In genomic region chr4:150212927-150213326, GRCh38 we compare ENCODE assay signal across 15 cellular contexts.
DNase-seq lines count a peak whose midpoint lies in the region; ATAC-seq, FAIRE-seq and TF ChIP-seq lines count a peak whose summit lies in the region.
"Had no signal": no experiment of that assay in that cellular context is flagged by ENCODE, and none has a peak within 500 bp of the region (broad histone marks: within the 10 kb centered on the region; RNA-seq: fewer than 3 reads in every experiment).

No MANE protein-coding gene starts in this region.

- no peaks in the 10 kb centered on the region for H3K36me3 ChIP-seq in bronchial epithelial cell (ENCODE audit: control insufficient read depth, insufficient read depth, low read length)
- H3K36me3 ChIP-seq: lower lobe of right lung, sigmoid colon, SJSA1 had no signal

- H3K4me3 ChIP-seq in bronchial epithelial cell (ENCODE audit: low read depth, low read length), result no peak overlapping the region
- H3K4me3 ChIP-seq: K562, lower lobe of right lung, sigmoid colon, SJSA1 had no signal

- H3K27ac Mint-ChIP-seq in activated T-cell treated with anti-CD3 and anti-CD28 coated beads, Interleukin-2, amount 50 U/mL, for 24 hours, result no peak overlapping the region

- DNase-seq in NCI-H2107 treated with DMSO at 0.1 percent for 48 hours (lab: John Stamatoyannopoulos, UW; ENCODE audit: unreplicated experiment) (peak; percentile 6), NCI-H2107 (lab: John Stamatoyannopoulos, UW) (no peak), bronchial epithelial cell (ENCODE audit: low read depth) (peak; percentile 87), NCI-H146 treated with DMSO at 0.1 percent for 48 hours (lab: John Stamatoyannopoulos, UW; ENCODE audit: unreplicated experiment) (no peak)
- no peak for DNase-seq in stimulated activated naive CD8-positive, alpha-beta T cell treated with anti-CD3 and anti-CD28 coated beads, Interleukin-15, Interleukin-2, amounts not matched to agents 100 U/mL and 50 U/mL, for 24 hours
- DNase-seq in activated T-cell treated with anti-CD3 and anti-CD28 coated beads, Interleukin-2, amount 50 U/mL, for 24 hours, result no peak
- DNase-seq: activated gamma-delta T cell treated with Interleukin-2 at 50 U/mL for 16 hours, lower lobe of right lung, NCI-H1694 treated with DMSO at 0.1 percent for 48 hours, NCI-H82, sigmoid colon had no signal

- no peaks in the 10 kb centered on the region for H3K9me3 Mint-ChIP-seq in activated T-cell treated with anti-CD3 and anti-CD28 coated beads, Interleukin-2, amount 50 U/mL, for 24 hours

- peaks cover 6% of the 10 kb centered on the region for H3K27me3 Mint-ChIP-seq in activated T-cell treated with anti-CD3 and anti-CD28 coated beads, Interleukin-2, amount 50 U/mL, for 24 hours

- no peak overlapping the region for H3K4me3 Mint-ChIP-seq in activated T-cell treated with anti-CD3 and anti-CD28 coated beads, Interleukin-2, amount 50 U/mL, for 24 hours

- no peaks in the 10 kb centered on the region for H3K4me1 Mint-ChIP-seq in activated T-cell treated with anti-CD3 and anti-CD28 coated beads, Interleukin-2, amount 50 U/mL, for 24 hours (ENCODE audit: low read depth)

- no peak for TF ChIP-seq CTCF in bronchial epithelial cell (IDR thresholded peaks at IDR 0.05; ENCODE audit: insufficient read depth, low read length, severe bottlenecking)

- no peak for FAIRE-seq in bronchial epithelial cell (lab: Jason Lieb, UNC)
- FAIRE-seq: K562 had no signal

- H3K27me3 ChIP-seq in bronchial epithelial cell (ENCODE audit: control insufficient read depth, insufficient read depth, low read length), result peaks cover 6% of the 10 kb centered on the region
- H3K27me3 ChIP-seq: sigmoid colon, SJSA1 had no signal

- ATAC-seq in HG03565 (IDR thresholded peaks at IDR 0.05; ENCODE audit: unreplicated experiment) (peak; percentile 50), HG03095 (IDR thresholded peaks at IDR 0.05; ENCODE audit: unreplicated experiment) (no peak)
- peak; percentile 26 for ATAC-seq in stimulated activated naive CD8-positive, alpha-beta T cell treated with anti-CD3 and anti-CD28 coated beads, Interleukin-15, Interleukin-2, amounts not matched to agents 100 U/mL and 50 U/mL, for 24 hours
- ATAC-seq: K562, lower lobe of right lung had no signal

- H3K36me3 Mint-ChIP-seq in activated T-cell treated with anti-CD3 and anti-CD28 coated beads, Interleukin-2, amount 50 U/mL, for 24 hours (ENCODE audit: low read depth), result no peaks in the 10 kb centered on the region

Comparison
In these comparisons a context has a peak if more than half of its experiments do, and no peak if none do; other contexts are left out.
1. DNase-seq: peak in NCI-H2107 treated with DMSO at 0.1 percent for 48 hours (single experiment) and bronchial epithelial cell (single experiment); none in NCI-H2107 (single experiment), stimulated activated naive CD8-positive, alpha-beta T cell treated with anti-CD3 and anti-CD28 coated beads, Interleukin-15, Interleukin-2, amounts not matched to agents 100 U/mL and 50 U/mL, for 24 hours (single experiment), activated T-cell treated with anti-CD3 and anti-CD28 coated beads, Interleukin-2, amount 50 U/mL, for 24 hours (single experiment) and NCI-H146 treated with DMSO at 0.1 percent for 48 hours (single experiment).